1 cellular context compared by ENCODE assay signal in the genomic region with DNA sequence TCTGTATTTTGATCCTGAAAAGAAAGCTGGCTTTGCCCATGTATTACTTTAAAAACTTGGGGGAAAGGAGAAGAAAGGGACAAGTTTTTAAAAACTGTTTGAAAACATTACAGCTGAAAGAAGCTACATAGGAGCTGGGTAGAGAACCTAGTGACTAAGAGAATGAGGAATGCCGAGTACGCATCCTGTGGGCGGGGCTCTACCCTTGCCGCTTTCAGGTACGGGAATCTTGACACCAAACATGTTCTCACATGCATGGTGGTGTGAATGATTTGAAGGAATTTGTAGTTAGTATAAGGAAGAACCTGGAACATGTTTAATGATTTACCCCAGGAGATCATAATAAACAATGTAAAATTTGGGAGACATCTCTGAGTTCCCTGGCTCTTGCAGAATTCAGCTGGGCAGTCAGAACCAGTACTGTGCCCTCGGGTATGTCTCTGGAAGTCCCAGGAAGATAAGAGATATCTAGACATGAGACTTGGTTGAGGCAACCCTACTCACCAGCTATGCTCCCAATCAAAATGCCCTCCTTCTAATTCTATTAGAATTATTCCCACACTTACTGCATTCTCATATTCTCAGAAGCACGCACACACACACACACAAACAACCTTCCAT.
TF ChIP-seq lines count a peak whose summit lies in the region.

No MANE protein-coding gene starts in this region.

TF ChIP-seq in H1, 55 proteins besides CTCF, POLR2A, EP300 and RAD21 (continued from another document):
- TF ChIP-seq, protein P1, sequence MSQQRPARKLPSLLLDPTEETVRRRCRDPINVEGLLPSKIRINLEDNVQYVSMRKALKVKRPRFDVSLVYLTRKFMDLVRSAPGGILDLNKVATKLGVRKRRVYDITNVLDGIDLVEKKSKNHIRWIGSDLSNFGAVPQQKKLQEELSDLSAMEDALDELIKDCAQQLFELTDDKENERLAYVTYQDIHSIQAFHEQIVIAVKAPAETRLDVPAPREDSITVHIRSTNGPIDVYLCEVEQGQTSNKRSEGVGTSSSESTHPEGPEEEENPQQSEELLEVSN (IDR thresholded peaks at IDR 0.05): peak; percentile 84
- TF ChIP-seq YY1 (IDR thresholded peaks at IDR 0.05; ENCODE audit: low read depth, low read length) (no peak), JUN (IDR thresholded peaks at IDR 0.05; ENCODE audit: low read depth, low read length) (no peak), CHD2 (IDR thresholded peaks at IDR 0.05; ENCODE audit: low read length) (no peak), RFX5 (IDR thresholded peaks at IDR 0.05; ENCODE audit: borderline replicate concordance, low read depth, low read length) (no peak), POU5F1 (IDR thresholded peaks at IDR 0.05; ENCODE audit: low read depth, low read length) (no peak), RNF2 (IDR thresholded peaks at IDR 0.05; ENCODE audit: borderline replicate concordance, low read depth, low read length, missing control alignments, poor library complexity, severe bottlenecking) (no peak), HDAC2 (IDR thresholded peaks at IDR 0.05; ENCODE audit: borderline replicate concordance in 1 of 2, low read depth in 2 of 2, low read length in 2 of 2) (no peak), SP1 (IDR thresholded peaks at IDR 0.05; ENCODE audit: low read depth, low read length) (0 out of 2 replicates have a peak, but pooled peaks have one; percentile 2), EGR1 (IDR thresholded peaks at IDR 0.05; ENCODE audit: borderline replicate concordance, low read depth, low read length) (no peak), TEAD4 (IDR thresholded peaks at IDR 0.05; ENCODE audit: low read depth, low read length) (peak; percentile 29; the same call in 1 of the 2 replicates)
- TF ChIP-seq, protein P2, sequence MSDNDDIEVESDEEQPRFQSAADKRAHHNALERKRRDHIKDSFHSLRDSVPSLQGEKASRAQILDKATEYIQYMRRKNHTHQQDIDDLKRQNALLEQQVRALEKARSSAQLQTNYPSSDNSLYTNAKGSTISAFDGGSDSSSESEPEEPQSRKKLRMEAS (IDR thresholded peaks at IDR 0.05): peak; percentile 73
- TF ChIP-seq, protein P3, sequence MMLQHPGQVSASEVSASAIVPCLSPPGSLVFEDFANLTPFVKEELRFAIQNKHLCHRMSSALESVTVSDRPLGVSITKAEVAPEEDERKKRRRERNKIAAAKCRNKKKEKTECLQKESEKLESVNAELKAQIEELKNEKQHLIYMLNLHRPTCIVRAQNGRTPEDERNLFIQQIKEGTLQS (IDR thresholded peaks at IDR 0.05; ENCODE audit: insufficient read depth, low read depth, low read length): no peak
- TF ChIP-seq, protein P4, sequence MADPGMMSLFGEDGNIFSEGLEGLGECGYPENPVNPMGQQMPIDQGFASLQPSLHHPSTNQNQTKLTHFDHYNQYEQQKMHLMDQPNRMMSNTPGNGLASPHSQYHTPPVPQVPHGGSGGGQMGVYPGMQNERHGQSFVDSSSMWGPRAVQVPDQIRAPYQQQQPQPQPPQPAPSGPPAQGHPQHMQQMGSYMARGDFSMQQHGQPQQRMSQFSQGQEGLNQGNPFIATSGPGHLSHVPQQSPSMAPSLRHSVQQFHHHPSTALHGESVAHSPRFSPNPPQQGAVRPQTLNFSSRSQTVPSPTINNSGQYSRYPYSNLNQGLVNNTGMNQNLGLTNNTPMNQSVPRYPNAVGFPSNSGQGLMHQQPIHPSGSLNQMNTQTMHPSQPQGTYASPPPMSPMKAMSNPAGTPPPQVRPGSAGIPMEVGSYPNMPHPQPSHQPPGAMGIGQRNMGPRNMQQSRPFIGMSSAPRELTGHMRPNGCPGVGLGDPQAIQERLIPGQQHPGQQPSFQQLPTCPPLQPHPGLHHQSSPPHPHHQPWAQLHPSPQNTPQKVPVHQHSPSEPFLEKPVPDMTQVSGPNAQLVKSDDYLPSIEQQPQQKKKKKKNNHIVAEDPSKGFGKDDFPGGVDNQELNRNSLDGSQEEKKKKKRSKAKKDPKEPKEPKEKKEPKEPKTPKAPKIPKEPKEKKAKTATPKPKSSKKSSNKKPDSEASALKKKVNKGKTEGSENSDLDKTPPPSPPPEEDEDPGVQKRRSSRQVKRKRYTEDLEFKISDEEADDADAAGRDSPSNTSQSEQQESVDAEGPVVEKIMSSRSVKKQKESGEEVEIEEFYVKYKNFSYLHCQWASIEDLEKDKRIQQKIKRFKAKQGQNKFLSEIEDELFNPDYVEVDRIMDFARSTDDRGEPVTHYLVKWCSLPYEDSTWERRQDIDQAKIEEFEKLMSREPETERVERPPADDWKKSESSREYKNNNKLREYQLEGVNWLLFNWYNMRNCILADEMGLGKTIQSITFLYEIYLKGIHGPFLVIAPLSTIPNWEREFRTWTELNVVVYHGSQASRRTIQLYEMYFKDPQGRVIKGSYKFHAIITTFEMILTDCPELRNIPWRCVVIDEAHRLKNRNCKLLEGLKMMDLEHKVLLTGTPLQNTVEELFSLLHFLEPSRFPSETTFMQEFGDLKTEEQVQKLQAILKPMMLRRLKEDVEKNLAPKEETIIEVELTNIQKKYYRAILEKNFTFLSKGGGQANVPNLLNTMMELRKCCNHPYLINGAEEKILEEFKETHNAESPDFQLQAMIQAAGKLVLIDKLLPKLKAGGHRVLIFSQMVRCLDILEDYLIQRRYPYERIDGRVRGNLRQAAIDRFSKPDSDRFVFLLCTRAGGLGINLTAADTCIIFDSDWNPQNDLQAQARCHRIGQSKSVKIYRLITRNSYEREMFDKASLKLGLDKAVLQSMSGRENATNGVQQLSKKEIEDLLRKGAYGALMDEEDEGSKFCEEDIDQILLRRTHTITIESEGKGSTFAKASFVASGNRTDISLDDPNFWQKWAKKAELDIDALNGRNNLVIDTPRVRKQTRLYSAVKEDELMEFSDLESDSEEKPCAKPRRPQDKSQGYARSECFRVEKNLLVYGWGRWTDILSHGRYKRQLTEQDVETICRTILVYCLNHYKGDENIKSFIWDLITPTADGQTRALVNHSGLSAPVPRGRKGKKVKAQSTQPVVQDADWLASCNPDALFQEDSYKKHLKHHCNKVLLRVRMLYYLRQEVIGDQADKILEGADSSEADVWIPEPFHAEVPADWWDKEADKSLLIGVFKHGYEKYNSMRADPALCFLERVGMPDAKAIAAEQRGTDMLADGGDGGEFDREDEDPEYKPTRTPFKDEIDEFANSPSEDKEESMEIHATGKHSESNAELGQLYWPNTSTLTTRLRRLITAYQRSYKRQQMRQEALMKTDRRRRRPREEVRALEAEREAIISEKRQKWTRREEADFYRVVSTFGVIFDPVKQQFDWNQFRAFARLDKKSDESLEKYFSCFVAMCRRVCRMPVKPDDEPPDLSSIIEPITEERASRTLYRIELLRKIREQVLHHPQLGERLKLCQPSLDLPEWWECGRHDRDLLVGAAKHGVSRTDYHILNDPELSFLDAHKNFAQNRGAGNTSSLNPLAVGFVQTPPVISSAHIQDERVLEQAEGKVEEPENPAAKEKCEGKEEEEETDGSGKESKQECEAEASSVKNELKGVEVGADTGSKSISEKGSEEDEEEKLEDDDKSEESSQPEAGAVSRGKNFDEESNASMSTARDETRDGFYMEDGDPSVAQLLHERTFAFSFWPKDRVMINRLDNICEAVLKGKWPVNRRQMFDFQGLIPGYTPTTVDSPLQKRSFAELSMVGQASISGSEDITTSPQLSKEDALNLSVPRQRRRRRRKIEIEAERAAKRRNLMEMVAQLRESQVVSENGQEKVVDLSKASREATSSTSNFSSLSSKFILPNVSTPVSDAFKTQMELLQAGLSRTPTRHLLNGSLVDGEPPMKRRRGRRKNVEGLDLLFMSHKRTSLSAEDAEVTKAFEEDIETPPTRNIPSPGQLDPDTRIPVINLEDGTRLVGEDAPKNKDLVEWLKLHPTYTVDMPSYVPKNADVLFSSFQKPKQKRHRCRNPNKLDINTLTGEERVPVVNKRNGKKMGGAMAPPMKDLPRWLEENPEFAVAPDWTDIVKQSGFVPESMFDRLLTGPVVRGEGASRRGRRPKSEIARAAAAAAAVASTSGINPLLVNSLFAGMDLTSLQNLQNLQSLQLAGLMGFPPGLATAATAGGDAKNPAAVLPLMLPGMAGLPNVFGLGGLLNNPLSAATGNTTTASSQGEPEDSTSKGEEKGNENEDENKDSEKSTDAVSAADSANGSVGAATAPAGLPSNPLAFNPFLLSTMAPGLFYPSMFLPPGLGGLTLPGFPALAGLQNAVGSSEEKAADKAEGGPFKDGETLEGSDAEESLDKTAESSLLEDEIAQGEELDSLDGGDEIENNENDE (IDR thresholded peaks at IDR 0.05; ENCODE audit: insufficient replicate concordance, low read length): no peak
